In the genomic region with DNA sequence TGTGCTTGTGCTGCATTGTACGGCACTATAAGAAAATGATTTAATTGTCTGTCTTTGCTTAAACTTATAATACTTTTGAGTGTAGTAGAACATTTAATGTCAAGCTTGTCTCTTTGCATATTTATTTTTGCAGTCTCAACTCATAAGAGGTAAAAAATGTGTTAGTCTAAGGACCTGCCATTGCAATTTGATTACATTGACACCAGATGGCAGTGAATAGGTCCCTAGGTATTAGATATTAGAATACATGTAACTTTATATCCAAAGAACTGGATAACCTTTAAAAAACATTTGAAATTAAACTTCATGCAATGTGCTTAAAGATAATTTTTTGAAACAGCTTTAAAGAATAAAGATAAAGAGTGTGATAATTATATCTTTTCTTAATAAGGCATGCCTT, we compare ENCODE assay signal across 17 cellular contexts.
DNase-seq lines count a peak whose midpoint lies in the region; ATAC-seq, FAIRE-seq and TF ChIP-seq lines count a peak whose summit lies in the region.
"Had no signal": no experiment of that assay in that cellular context is flagged by ENCODE, and none has a peak within 500 bp of the region (broad histone marks: within the 10 kb centered on the region; RNA-seq: fewer than 3 reads in every experiment).

No MANE protein-coding gene starts in this region.

- no peaks in the 10 kb centered on the region for H3K9me3 ChIP-seq in RWPE2 (ENCODE audit: severe bottlenecking)
- H3K9me3 ChIP-seq: transverse colon had no signal

- no peak for TF ChIP-seq EP300 in Ishikawa (IDR thresholded peaks at IDR 0.05; ENCODE audit: borderline replicate concordance)

- no peak overlapping the region for H3K27ac ChIP-seq in RWPE2 (ENCODE audit: poor library complexity, severe bottlenecking)
- H3K27ac ChIP-seq: SK-N-MC, transverse colon had no signal

- no peaks in the 10 kb centered on the region for H3K36me3 ChIP-seq in RWPE2 (ENCODE audit: low read depth)
- H3K36me3 ChIP-seq: transverse colon had no signal

- peak; percentile 48 for TF ChIP-seq CTCF in D721Med (IDR thresholded peaks at IDR 0.05; ENCODE audit: insufficient read depth, missing control alignments)
- TF ChIP-seq CTCF in RWPE2 (IDR thresholded peaks at IDR 0.05; ENCODE audit: poor library complexity, severe bottlenecking), result peak; percentile 28
- no peak for TF ChIP-seq CTCF in foreskin fibroblast (IDR thresholded peaks at IDR 0.05; ENCODE audit: low read depth, low read length)

- no peak for DNase-seq in D721Med (ENCODE audit: insufficient read length, low spot score)
- DNase-seq in RWPE2 (ENCODE audit: low spot score), result no peak
- DNase-seq in iPS-NIHi7 (ENCODE audit: extremely low spot score), result peak; percentile 15
- no peak for DNase-seq in GDM1 (lab: John Stamatoyannopoulos, UW)
- no peak for DNase-seq in erythroblast (lab: John Stamatoyannopoulos, UW)
- DNase-seq in foreskin fibroblast, result no peak
- DNase-seq: activated B cell treated with CpG ODN at 0.5 μM for 24 hours; activated gamma-delta T cell; CD8-positive, alpha-beta memory T cell; HCEC 1CT; naive thymus-derived CD8-positive, alpha-beta T cell; NCI-H187; right cardiac atrium; stimulated activated CD4-positive, alpha-beta T cell treated with anti-CD3 and anti-CD28 coated beads, Interleukin-4, amount 100 ng/mL, for 1 hour; transverse colon had no signal

- no peak overlapping the region for H3K4me3 ChIP-seq in RWPE2 (ENCODE audit: severe bottlenecking)
- H3K4me3 ChIP-seq in foreskin fibroblast (ENCODE audit: low read depth in 1 of 2, low read length in 2 of 2), result no peak overlapping the region
- H3K4me3 ChIP-seq: SK-N-MC, transverse colon had no signal

- ATAC-seq in RWPE2 (ENCODE audit: low read depth), result no peak
- ATAC-seq: naive thymus-derived CD8-positive, alpha-beta T cell; right cardiac atrium had no signal

- H3K27me3 ChIP-seq in RWPE2 (ENCODE audit: insufficient read depth, poor library complexity, severe bottlenecking), result no peaks in the 10 kb centered on the region
- H3K27me3 ChIP-seq: transverse colon had no signal

- peak; percentile 34 for TF ChIP-seq RAD21 in Ishikawa (IDR thresholded peaks at IDR 0.05; ENCODE audit: low read depth)

- FAIRE-seq in D721Med (lab: Jason Lieb, UNC), result no peak

- H3K4me1 ChIP-seq in RWPE2 (ENCODE audit: insufficient read depth, poor library complexity, severe bottlenecking), result no peaks in the 10 kb centered on the region
- H3K4me1 ChIP-seq: transverse colon had no signal

- TF ChIP-seq POLR2A in erythroblast (IDR thresholded peaks at IDR 0.05; ENCODE audit: low read length), result no peak

TF ChIP-seq in Ishikawa, 13 proteins besides CTCF, POLR2A, EP300 and RAD21:
- no peak for TF ChIP-seq YY1 (IDR thresholded peaks at IDR 0.05; ENCODE audit: low read depth)
- TF ChIP-seq, protein P1, sequence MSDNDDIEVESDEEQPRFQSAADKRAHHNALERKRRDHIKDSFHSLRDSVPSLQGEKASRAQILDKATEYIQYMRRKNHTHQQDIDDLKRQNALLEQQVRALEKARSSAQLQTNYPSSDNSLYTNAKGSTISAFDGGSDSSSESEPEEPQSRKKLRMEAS (IDR thresholded peaks at IDR 0.05), result no peak
- no peak for TF ChIP-seq TCF12 (IDR thresholded peaks at IDR 0.05; ENCODE audit: low read depth)
- no peak for TF ChIP-seq ZBTB7A (IDR thresholded peaks at IDR 0.05; ENCODE audit: low read depth)
- no peak for TF ChIP-seq CEBPB (IDR thresholded peaks at IDR 0.05)
- no peak for TF ChIP-seq TEAD4 (IDR thresholded peaks at IDR 0.05)
- TF ChIP-seq TAF1 (IDR thresholded peaks at IDR 0.05; ENCODE audit: low read depth), result no peak
- TF ChIP-seq EGR1 (IDR thresholded peaks at IDR 0.05), result no peak
- TF ChIP-seq, protein P2, sequence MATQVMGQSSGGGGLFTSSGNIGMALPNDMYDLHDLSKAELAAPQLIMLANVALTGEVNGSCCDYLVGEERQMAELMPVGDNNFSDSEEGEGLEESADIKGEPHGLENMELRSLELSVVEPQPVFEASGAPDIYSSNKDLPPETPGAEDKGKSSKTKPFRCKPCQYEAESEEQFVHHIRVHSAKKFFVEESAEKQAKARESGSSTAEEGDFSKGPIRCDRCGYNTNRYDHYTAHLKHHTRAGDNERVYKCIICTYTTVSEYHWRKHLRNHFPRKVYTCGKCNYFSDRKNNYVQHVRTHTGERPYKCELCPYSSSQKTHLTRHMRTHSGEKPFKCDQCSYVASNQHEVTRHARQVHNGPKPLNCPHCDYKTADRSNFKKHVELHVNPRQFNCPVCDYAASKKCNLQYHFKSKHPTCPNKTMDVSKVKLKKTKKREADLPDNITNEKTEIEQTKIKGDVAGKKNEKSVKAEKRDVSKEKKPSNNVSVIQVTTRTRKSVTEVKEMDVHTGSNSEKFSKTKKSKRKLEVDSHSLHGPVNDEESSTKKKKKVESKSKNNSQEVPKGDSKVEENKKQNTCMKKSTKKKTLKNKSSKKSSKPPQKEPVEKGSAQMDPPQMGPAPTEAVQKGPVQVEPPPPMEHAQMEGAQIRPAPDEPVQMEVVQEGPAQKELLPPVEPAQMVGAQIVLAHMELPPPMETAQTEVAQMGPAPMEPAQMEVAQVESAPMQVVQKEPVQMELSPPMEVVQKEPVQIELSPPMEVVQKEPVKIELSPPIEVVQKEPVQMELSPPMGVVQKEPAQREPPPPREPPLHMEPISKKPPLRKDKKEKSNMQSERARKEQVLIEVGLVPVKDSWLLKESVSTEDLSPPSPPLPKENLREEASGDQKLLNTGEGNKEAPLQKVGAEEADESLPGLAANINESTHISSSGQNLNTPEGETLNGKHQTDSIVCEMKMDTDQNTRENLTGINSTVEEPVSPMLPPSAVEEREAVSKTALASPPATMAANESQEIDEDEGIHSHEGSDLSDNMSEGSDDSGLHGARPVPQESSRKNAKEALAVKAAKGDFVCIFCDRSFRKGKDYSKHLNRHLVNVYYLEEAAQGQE (IDR thresholded peaks at IDR 0.05; ENCODE audit: low read depth), result no peak
- TF ChIP-seq CREB1 (IDR thresholded peaks at IDR 0.05; ENCODE audit: low read depth), result no peak
- TF ChIP-seq NFIC (IDR thresholded peaks at IDR 0.05), result no peak
- no peak for TF ChIP-seq FOXM1 (IDR thresholded peaks at IDR 0.05; ENCODE audit: borderline replicate concordance, low read depth)
- TF ChIP-seq, protein P3, sequence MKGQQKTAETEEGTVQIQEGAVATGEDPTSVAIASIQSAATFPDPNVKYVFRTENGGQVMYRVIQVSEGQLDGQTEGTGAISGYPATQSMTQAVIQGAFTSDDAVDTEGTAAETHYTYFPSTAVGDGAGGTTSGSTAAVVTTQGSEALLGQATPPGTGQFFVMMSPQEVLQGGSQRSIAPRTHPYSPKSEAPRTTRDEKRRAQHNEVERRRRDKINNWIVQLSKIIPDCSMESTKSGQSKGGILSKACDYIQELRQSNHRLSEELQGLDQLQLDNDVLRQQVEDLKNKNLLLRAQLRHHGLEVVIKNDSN (IDR thresholded peaks at IDR 0.05), result no peak
